ENCODE assay signal across 1 cellular context in the genomic region with DNA sequence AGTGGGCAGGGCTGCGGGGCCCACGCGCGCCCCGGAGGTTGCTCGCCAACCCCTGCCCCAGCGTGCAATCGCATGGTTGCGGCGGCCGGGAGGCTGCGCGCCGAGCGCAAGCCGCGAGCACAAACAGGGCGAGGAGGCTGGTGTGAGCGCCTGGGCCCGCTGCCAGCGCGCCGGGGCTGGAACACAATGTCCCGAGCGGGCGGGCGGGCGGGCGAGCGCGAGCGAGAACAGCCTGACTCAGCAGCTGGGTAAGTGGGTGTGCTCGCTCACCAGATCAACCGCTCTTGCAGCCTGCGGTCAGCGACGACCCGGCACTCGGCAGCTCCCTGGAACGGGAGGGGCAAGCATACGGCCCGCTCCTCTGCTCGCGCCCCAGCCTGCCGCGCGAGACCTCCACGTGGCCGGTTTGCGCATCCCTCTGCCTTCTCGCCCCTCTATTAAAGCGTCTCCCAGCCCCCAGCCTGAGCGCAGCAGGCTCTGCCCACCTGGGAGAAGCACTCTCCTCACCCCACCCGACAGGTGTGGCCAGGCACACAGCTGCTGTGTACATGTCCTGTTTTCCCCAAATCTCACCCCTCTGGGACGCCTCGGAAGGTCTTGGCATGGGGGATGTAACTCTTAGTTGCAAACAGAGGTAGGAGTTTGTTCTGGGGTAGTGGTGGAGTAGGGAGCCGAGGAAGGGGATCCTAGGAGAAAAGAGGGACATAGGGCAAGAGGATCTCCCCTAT.
TF ChIP-seq lines count a peak whose summit lies in the region.

No MANE protein-coding gene starts in this region.

TF ChIP-seq in HCT116, 20 proteins besides CTCF, POLR2A, EP300 and RAD21 (continued from another document):
- TF ChIP-seq, protein P1, sequence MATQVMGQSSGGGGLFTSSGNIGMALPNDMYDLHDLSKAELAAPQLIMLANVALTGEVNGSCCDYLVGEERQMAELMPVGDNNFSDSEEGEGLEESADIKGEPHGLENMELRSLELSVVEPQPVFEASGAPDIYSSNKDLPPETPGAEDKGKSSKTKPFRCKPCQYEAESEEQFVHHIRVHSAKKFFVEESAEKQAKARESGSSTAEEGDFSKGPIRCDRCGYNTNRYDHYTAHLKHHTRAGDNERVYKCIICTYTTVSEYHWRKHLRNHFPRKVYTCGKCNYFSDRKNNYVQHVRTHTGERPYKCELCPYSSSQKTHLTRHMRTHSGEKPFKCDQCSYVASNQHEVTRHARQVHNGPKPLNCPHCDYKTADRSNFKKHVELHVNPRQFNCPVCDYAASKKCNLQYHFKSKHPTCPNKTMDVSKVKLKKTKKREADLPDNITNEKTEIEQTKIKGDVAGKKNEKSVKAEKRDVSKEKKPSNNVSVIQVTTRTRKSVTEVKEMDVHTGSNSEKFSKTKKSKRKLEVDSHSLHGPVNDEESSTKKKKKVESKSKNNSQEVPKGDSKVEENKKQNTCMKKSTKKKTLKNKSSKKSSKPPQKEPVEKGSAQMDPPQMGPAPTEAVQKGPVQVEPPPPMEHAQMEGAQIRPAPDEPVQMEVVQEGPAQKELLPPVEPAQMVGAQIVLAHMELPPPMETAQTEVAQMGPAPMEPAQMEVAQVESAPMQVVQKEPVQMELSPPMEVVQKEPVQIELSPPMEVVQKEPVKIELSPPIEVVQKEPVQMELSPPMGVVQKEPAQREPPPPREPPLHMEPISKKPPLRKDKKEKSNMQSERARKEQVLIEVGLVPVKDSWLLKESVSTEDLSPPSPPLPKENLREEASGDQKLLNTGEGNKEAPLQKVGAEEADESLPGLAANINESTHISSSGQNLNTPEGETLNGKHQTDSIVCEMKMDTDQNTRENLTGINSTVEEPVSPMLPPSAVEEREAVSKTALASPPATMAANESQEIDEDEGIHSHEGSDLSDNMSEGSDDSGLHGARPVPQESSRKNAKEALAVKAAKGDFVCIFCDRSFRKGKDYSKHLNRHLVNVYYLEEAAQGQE (IDR thresholded peaks at IDR 0.05; ENCODE audit: low read depth), result no peak
